Comparison of ENCODE assay signal across 8 cellular contexts in genomic region chr16:720990-721764, GRCh38. TPM values are rescaled to one million over a fixed set of nuclear protein-coding genes. Genes with fewer than 3 reads are reported as not detected.
DNase-seq lines count a peak whose midpoint lies in the region; ATAC-seq and TF ChIP-seq lines count a peak whose summit lies in the region.

TSS of gene ANTKMT (plus strand) at chr16:721146. CDS start at chr16:721275, 129 bp downstream.

- H3K4me1 ChIP-seq in Caco-2 (peaks cover 24% of the 10 kb centered on the region), OCI-LY3 (ENCODE audit: low read length) (peaks cover 19% of the 10 kb centered on the region), mucosa of descending colon (ENCODE audit: low read depth) (peaks cover 44% of the 10 kb centered on the region)

- peaks cover 4% of the 10 kb centered on the region; the same call in 1 of the 2 replicates for H4K20me1 ChIP-seq in OCI-LY3 (ENCODE audit: insufficient read depth, low read length)

- no peaks in the 10 kb centered on the region for H3K9me3 Mint-ChIP-seq in Caco-2 (ENCODE audit: unreplicated experiment)
- H3K9me3 Mint-ChIP-seq in stimulated activated effector memory CD8-positive, alpha-beta T cell treated with anti-CD3 and anti-CD28 coated beads, Interleukin-12 subunit alpha, Interleukin-12 subunit beta, amount 100 ng/mL, for 72 hours = no peaks in the 10 kb centered on the region

- H3K27me3 ChIP-seq in Caco-2 (replicated peaks; ENCODE audit: control insufficient read depth, insufficient read depth, low read length) = no peaks in the 10 kb centered on the region
- no peaks in the 10 kb centered on the region; the same call in 1 of the 2 replicates for H3K27me3 ChIP-seq in OCI-LY3 (ENCODE audit: low read depth, low read length)

- ATAC-seq in GM19463 (IDR thresholded peaks at IDR 0.05; ENCODE audit: unreplicated experiment) (peak; percentile 78), mucosa of descending colon (peak; percentile 85)
- ATAC-seq in stimulated activated effector memory CD8-positive, alpha-beta T cell treated with anti-CD3 and anti-CD28 coated beads, Interleukin-12 subunit alpha, Interleukin-12 subunit beta, amount 100 ng/mL, for 72 hours = peak; percentile 74

- no TSS peak for BruUV-seq in Caco-2 (replicated peaks; lab: Mats Ljungman, UMichigan)

- DNase-seq in Caco-2 = peak; percentile 89 to 95
- DNase-seq in HK-2 (ENCODE audit: unreplicated experiment) = peak; percentile 78
- peak; percentile 84 for DNase-seq in activated T-cell treated with anti-CD3 and anti-CD28 coated beads for 48 hours (ENCODE audit: low read depth)
- no peak for DNase-seq in epithelial cell of proximal tubule (ENCODE audit: low read depth)
- DNase-seq in mucosa of descending colon = peak; percentile 88 to 93 (median 92)
- peak; percentile 67 to 92 for DNase-seq in stimulated activated effector memory CD8-positive, alpha-beta T cell treated with anti-CD3 and anti-CD28 coated beads, Interleukin-12 subunit alpha, Interleukin-12 subunit beta, amount 100 ng/mL, for 72 hours (ENCODE audit: low spot score in 2 of 2)

- H3K27ac Mint-ChIP-seq in Caco-2 (ENCODE audit: unreplicated experiment) = peak within 1 kb of the TSS; percentile 39
- H3K27ac Mint-ChIP-seq in stimulated activated effector memory CD8-positive, alpha-beta T cell treated with anti-CD3 and anti-CD28 coated beads, Interleukin-12 subunit alpha, Interleukin-12 subunit beta, amount 100 ng/mL, for 72 hours = peak within 1 kb of the TSS; percentile 40

- no peaks in the 10 kb centered on the region for H3K4me1 Mint-ChIP-seq in Caco-2 (ENCODE audit: low read depth, unreplicated experiment)
- peaks cover 31% of the 10 kb centered on the region for H3K4me1 Mint-ChIP-seq in stimulated activated effector memory CD8-positive, alpha-beta T cell treated with anti-CD3 and anti-CD28 coated beads, Interleukin-12 subunit alpha, Interleukin-12 subunit beta, amount 100 ng/mL, for 72 hours

- POLR2A ChIA-PET in Caco-2 (lab: Charles Lee) = interaction anchor here (0.6 to 2.4 kb wide), 11 partner anchors 9 to 67 kb away, joined by 3 to 12 read pairs (median 4); partner anchors contain the start of genes CHTF18, CIAO3, FBXL16 and RHBDL1

- H3K27me3 Mint-ChIP-seq in Caco-2 (ENCODE audit: insufficient read depth, unreplicated experiment) = no peaks in the 10 kb centered on the region

- H3K79me2 ChIP-seq in OCI-LY3 (ENCODE audit: low read length) = peaks cover 5% of the 10 kb centered on the region; the same call in 1 of the 2 replicates

- peak within 1 kb of the TSS; percentile 76 for H3K27ac ChIP-seq in OCI-LY3 (ENCODE audit: low read length)

- peaks cover 3% of the 10 kb centered on the region for H3K36me3 Mint-ChIP-seq in Caco-2 (ENCODE audit: insufficient read depth, unreplicated experiment)
- peaks cover 15% of the 10 kb centered on the region for H3K36me3 Mint-ChIP-seq in stimulated activated effector memory CD8-positive, alpha-beta T cell treated with anti-CD3 and anti-CD28 coated beads, Interleukin-12 subunit alpha, Interleukin-12 subunit beta, amount 100 ng/mL, for 72 hours

- CTCF ChIA-PET in Caco-2 (lab: Charles Lee) = interaction anchor here (0.6 to 1.7 kb wide), 2 partner anchors 9 to 67 kb away, joined by 4 to 13 read pairs; partner anchors contain the start of genes CHTF18 and RPUSD1

- 0 out of 2 replicates have a peak within 1 kb of the TSS, but pooled peaks have one; percentile 29 for H2AFZ ChIP-seq in OCI-LY3 (ENCODE audit: low read depth, low read length)

- intact Hi-C loops in Caco-2 (cut with micrococcal nuclease; ENCODE audit: unreplicated experiment) = no loop called here
- intact Hi-C loops in mucosa of descending colon (cut with DNase I, micrococcal nuclease) = no loop called here

- peak within 1 kb of the TSS; percentile 95 for H3K9ac ChIP-seq in OCI-LY3 (ENCODE audit: low read length)

- H3K9me3 ChIP-seq in Caco-2 (no peaks in the 10 kb centered on the region), OCI-LY3 (ENCODE audit: insufficient read depth, low read length) (no peaks in the 10 kb centered on the region), mucosa of descending colon (no peaks in the 10 kb centered on the region)

- H3K4me3 ChIP-seq in Caco-2 (ENCODE audit: low read depth, low read length) = peak within 1 kb of the TSS; percentile 86
- peak within 1 kb of the TSS; percentile 92 for H3K4me3 ChIP-seq in OCI-LY3 (ENCODE audit: low read length)
- peak within 1 kb of the TSS; percentile 88 for H3K4me3 ChIP-seq in epithelial cell of proximal tubule (ENCODE audit: low read depth, low read length)
- H3K4me3 ChIP-seq in mucosa of descending colon = peak within 1 kb of the TSS; percentile 41

- H3K36me3 ChIP-seq in Caco-2 (ENCODE audit: control insufficient read depth, insufficient read depth, low read length) (no peaks in the 10 kb centered on the region), OCI-LY3 (replicated peaks; ENCODE audit: low read depth, low read length) (peaks cover 3% of the 10 kb centered on the region), mucosa of descending colon (ENCODE audit: low read depth) (no peaks in the 10 kb centered on the region)

- peak within 1 kb of the TSS; percentile 98 for H3K4me2 ChIP-seq in OCI-LY3 (ENCODE audit: low read length)

- TF ChIP-seq CTCF in Caco-2 (IDR thresholded peaks at IDR 0.05; ENCODE audit: insufficient read depth in 1 of 2, low read depth in 1 of 2, low read length in 1 of 2, severe bottlenecking in 1 of 2, unreplicated experiment in 1 of 2) (no peak), OCI-LY3 (IDR thresholded peaks at IDR 0.05; ENCODE audit: low read depth, low read length) (no peak), epithelial cell of proximal tubule (conservative IDR thresholded peaks at IDR 0.05; ENCODE audit: low read depth, low read length) (no peak), mucosa of descending colon (IDR thresholded peaks at IDR 0.05) (no peak)

- peak within 1 kb of the TSS; percentile 73 for H3K4me3 Mint-ChIP-seq in Caco-2 (ENCODE audit: unreplicated experiment)
- H3K4me3 Mint-ChIP-seq in stimulated activated effector memory CD8-positive, alpha-beta T cell treated with anti-CD3 and anti-CD28 coated beads, Interleukin-12 subunit alpha, Interleukin-12 subunit beta, amount 100 ng/mL, for 72 hours = peak within 1 kb of the TSS; percentile 80

RNA-seq across cellular contexts. Expression of gene ANTKMT, which starts in this region (rescaled TPM):
- total RNA-seq in Caco-2 (2022) (39.7 and 42.6 TPM in 2 replicates), epithelial cell of proximal tubule (86.5 and 111 TPM in 2 replicates), mucosa of descending colon (10 to 100 TPM; 36.2 to 39.9 (median 39.8) TPM)

Comparison
In these comparisons a context has a peak if more than half of its experiments do, and no peak if none do; other contexts are left out.
1. H3K4me3 ChIP-seq: peak in every context shown above with its lines; median percentile 92 in OCI-LY3; 88 in epithelial cell of proximal tubule; 86 in Caco-2; 41 in mucosa of descending colon.